In genomic region chr2:24855703-24856102, GRCh38 we compare ENCODE assay signal across 11 cellular contexts.
DNase-seq lines count a peak whose midpoint lies in the region; ATAC-seq, FAIRE-seq and TF ChIP-seq lines count a peak whose summit lies in the region.
"Had no signal": no experiment of that assay in that cellular context is flagged by ENCODE, and none has a peak within 500 bp of the region (broad histone marks: within the 10 kb centered on the region; RNA-seq: fewer than 3 reads in every experiment).

No MANE protein-coding gene starts in this region.

- no peak overlapping the region for H3K4ac ChIP-seq in trophoblast cell (ENCODE audit: low read depth, low read length)

- H4K91ac ChIP-seq in trophoblast cell (ENCODE audit: low read depth, low read length) = no peak overlapping the region

- no peaks in the 10 kb centered on the region for H4K20me1 ChIP-seq in SK-N-SH (ENCODE audit: insufficient read depth)

- H3K9me3 Mint-ChIP-seq in activated T-helper 17 cell treated with anti-CD3 and anti-CD28 coated beads, Interleukin-2, amount 50 U/mL, for 72 hours = no peaks in the 10 kb centered on the region
- no peaks in the 10 kb centered on the region for H3K9me3 Mint-ChIP-seq in activated T-cell treated with anti-CD3 and anti-CD28 coated beads, Interleukin-2, amount 50 U/mL, for 4 hours
- H3K9me3 Mint-ChIP-seq: naive thymus-derived CD8-positive, alpha-beta T cell had no signal

- no peak overlapping the region for H3K14ac ChIP-seq in trophoblast cell (ENCODE audit: low read length)

- H2AFZ ChIP-seq in SK-N-SH (ENCODE audit: low read depth) (no peak overlapping the region), trophoblast cell (ENCODE audit: insufficient read depth, low read length, poor library complexity) (no peak overlapping the region)

- POLR2A ChIA-PET in SK-N-SH (lab: Yijun Ruan, JAX) = interaction anchor here (1.4 kb wide), 1 partner anchor 63 kb away, joined by 3 read pairs; the partner anchor contains the start of genes CENPO and PTRHD1

- H3K79me1 ChIP-seq in trophoblast cell (ENCODE audit: low read length) = no peaks in the 10 kb centered on the region

- H3K9me2 ChIP-seq in SK-N-SH = no peaks in the 10 kb centered on the region

- H3K18ac ChIP-seq in trophoblast cell (ENCODE audit: low read length) = no peak overlapping the region

- no peaks in the 10 kb centered on the region for H3K79me2 ChIP-seq in SK-N-SH (ENCODE audit: insufficient read depth)
- H3K79me2 ChIP-seq in trophoblast cell (ENCODE audit: control insufficient read depth, insufficient read depth, low read length, poor library complexity) = no peaks in the 10 kb centered on the region

- no peaks in the 10 kb centered on the region for H3K27me3 Mint-ChIP-seq in activated T-helper 17 cell treated with anti-CD3 and anti-CD28 coated beads, Interleukin-2, amount 50 U/mL, for 72 hours
- no peaks in the 10 kb centered on the region for H3K27me3 Mint-ChIP-seq in activated T-cell treated with anti-CD3 and anti-CD28 coated beads, Interleukin-2, amount 50 U/mL, for 4 hours (ENCODE audit: low read depth)
- H3K27me3 Mint-ChIP-seq: naive thymus-derived CD8-positive, alpha-beta T cell had no signal

- CTCF ChIA-PET in SK-N-SH (lab: Yijun Ruan, JAX) = interaction anchor here (0.8 to 5.3 kb wide), 4 partner anchors 8 to 64 kb away, joined by 3 to 25 read pairs (median 4); no protein-coding TSS in a partner anchor

- intact Hi-C loops in pancreas (cut with DNase I) = no loop called here

- H3K4me2 ChIP-seq in SK-N-SH (no peak overlapping the region; the same call in 1 of the 2 replicates), trophoblast cell (ENCODE audit: low read length) (no peak overlapping the region)

- no peak overlapping the region for H3K4me3 Mint-ChIP-seq in activated T-helper 17 cell treated with anti-CD3 and anti-CD28 coated beads, Interleukin-2, amount 50 U/mL, for 72 hours
- no peak overlapping the region for H3K4me3 Mint-ChIP-seq in activated T-cell treated with anti-CD3 and anti-CD28 coated beads, Interleukin-2, amount 50 U/mL, for 4 hours
- H3K4me3 Mint-ChIP-seq: naive thymus-derived CD8-positive, alpha-beta T cell had no signal

- H3K4me3 ChIP-seq in SK-N-SH (ENCODE audit: low read depth in 2 of 2, low read length in 1 of 2) = no peak overlapping the region
- no peak overlapping the region for H3K4me3 ChIP-seq in foreskin fibroblast (ENCODE audit: low read depth in 1 of 2, low read length in 2 of 2)
- H3K4me3 ChIP-seq in pancreas = no peak overlapping the region
- H3K4me3 ChIP-seq in trophoblast cell (ENCODE audit: low read depth, low read length) = no peak overlapping the region

- no peak for TF ChIP-seq EP300 in SK-N-SH (IDR thresholded peaks at IDR 0.05; ENCODE audit: borderline replicate concordance in 1 of 2, low read depth in 1 of 2, low read length in 1 of 2)

- no peak for FAIRE-seq in pancreas (lab: Jason Lieb, UNC)

- no peaks in the 10 kb centered on the region for H3F3A ChIP-seq in SK-N-SH (replicated peaks; ENCODE audit: insufficient read depth)

- H3K36me3 ChIP-seq in SK-N-SH (replicated peaks in 1 of 2; ENCODE audit: control insufficient read depth in 1 of 2, insufficient read depth in 2 of 2, low read length in 1 of 2) (no peaks in the 10 kb centered on the region), pancreas (no peaks in the 10 kb centered on the region), trophoblast cell (ENCODE audit: control insufficient read depth in 1 of 2, insufficient read depth in 2 of 2, low read length in 2 of 2) (no peaks in the 10 kb centered on the region)

- no peak overlapping the region for H3K23ac ChIP-seq in trophoblast cell (ENCODE audit: low read length)

- H2BK12ac ChIP-seq in trophoblast cell (ENCODE audit: low read length) = no peak overlapping the region

- in situ Hi-C loops in G401 (cut with HindIII; ENCODE audit: low sequenced_read_pairs) = no loop called here

- no peak overlapping the region for H4K12ac ChIP-seq in trophoblast cell (ENCODE audit: low read depth, low read length)

- TF ChIP-seq CTCF in SK-N-SH (IDR thresholded peaks at IDR 0.05) (no peak), foreskin fibroblast (IDR thresholded peaks at IDR 0.05; ENCODE audit: low read depth, low read length) (no peak), pancreas (IDR thresholded peaks at IDR 0.05) (no peak)

- H2BK120ac ChIP-seq in trophoblast cell (ENCODE audit: insufficient read depth, low read length, poor library complexity) = no peak overlapping the region

- H3K9ac ChIP-seq in SK-N-SH (no peak overlapping the region), trophoblast cell (ENCODE audit: low read length) (no peak overlapping the region)

- H3K27me3 ChIP-seq in SK-N-SH (ENCODE audit: insufficient read depth) = no peaks in the 10 kb centered on the region
- no peaks in the 10 kb centered on the region for H3K27me3 ChIP-seq in pancreas
- H3K27me3 ChIP-seq in trophoblast cell (ENCODE audit: insufficient read depth, low read length) = no peaks in the 10 kb centered on the region

- no peak overlapping the region for H2AK5ac ChIP-seq in trophoblast cell (ENCODE audit: low read length)

- H3K9me3 ChIP-seq in SK-N-SH (no peaks in the 10 kb centered on the region), pancreas (no peaks in the 10 kb centered on the region), trophoblast cell (ENCODE audit: insufficient read depth, low read depth, low read length) (peaks cover 2% of the 10 kb centered on the region)

- no peaks in the 10 kb centered on the region for H3K4me1 Mint-ChIP-seq in activated T-helper 17 cell treated with anti-CD3 and anti-CD28 coated beads, Interleukin-2, amount 50 U/mL, for 72 hours
- no peaks in the 10 kb centered on the region for H3K4me1 Mint-ChIP-seq in activated T-cell treated with anti-CD3 and anti-CD28 coated beads, Interleukin-2, amount 50 U/mL, for 4 hours (ENCODE audit: low read depth)

- ATAC-seq in pancreas = peak in 3 of 4 donors; percentile 21 to 59 (median 25)
- no peak for ATAC-seq in activated T-helper 17 cell treated with anti-CD3 and anti-CD28 coated beads, Interleukin-2, amount 50 U/mL, for 72 hours (replicated peaks)
- ATAC-seq in activated T-cell treated with anti-CD3 and anti-CD28 coated beads, Interleukin-2, amount 50 U/mL, for 4 hours = no peak
- ATAC-seq: naive thymus-derived CD8-positive, alpha-beta T cell had no signal

- DNase-seq in AG08395 (ENCODE audit: low spot score) = peak; percentile 60
- no peak for DNase-seq in SK-N-SH
- DNase-seq in foreskin fibroblast = peak; percentile 66 to 90
- DNase-seq in pancreas = no peak
- DNase-seq in G401 (ENCODE audit: low spot score) = no peak
- no peak for DNase-seq in trophoblast cell
- DNase-seq in activated T-cell treated with anti-CD3 and anti-CD28 coated beads, Interleukin-2, amount 50 U/mL, for 4 hours = no peak
- DNase-seq: KBM-7; naive thymus-derived CD8-positive, alpha-beta T cell; NK-92 treated with Interleukin-12 subunit alpha and Interleukin-12 subunit beta, amount 100 ng/mL, for 24 hours had no signal

- no peak overlapping the region for H2BK5ac ChIP-seq in trophoblast cell (ENCODE audit: low read depth, low read length, poor library complexity)

- no peaks in the 10 kb centered on the region for H3K36me3 Mint-ChIP-seq in activated T-helper 17 cell treated with anti-CD3 and anti-CD28 coated beads, Interleukin-2, amount 50 U/mL, for 72 hours (ENCODE audit: low read depth)
- peaks cover 8% of the 10 kb centered on the region for H3K36me3 Mint-ChIP-seq in activated T-cell treated with anti-CD3 and anti-CD28 coated beads, Interleukin-2, amount 50 U/mL, for 4 hours (ENCODE audit: insufficient read depth)

- 70% methylated on average over 4 of the region's 4 CpGs for WGBS in SK-N-SH (ENCODE audit: low lambda C conversion rate)
- WGBS in pancreas, 2 donors = 76 to 91% methylated on average over 4 of the region's 4 CpGs
- no CpG with 5 or more reads among the region's 4 CpGs for WGBS in trophoblast cell (ENCODE audit: extremely low coverage, insufficient coverage, insufficient read length)

- H4K8ac ChIP-seq in trophoblast cell (ENCODE audit: low read depth, low read length) = no peak overlapping the region

- H3K27ac Mint-ChIP-seq in activated T-helper 17 cell treated with anti-CD3 and anti-CD28 coated beads, Interleukin-2, amount 50 U/mL, for 72 hours = no peak overlapping the region

- H3K4me1 ChIP-seq in SK-N-SH (ENCODE audit: control insufficient read depth in 1 of 2, insufficient read depth in 2 of 2, low read depth in 1 of 2, low read length in 1 of 2) (peaks cover 8 to 10% of the 10 kb centered on the region in 2 experiments; a peak in 2 of 4 replicates), pancreas (no peaks in the 10 kb centered on the region), trophoblast cell (ENCODE audit: control insufficient read depth in 1 of 2, insufficient read depth in 2 of 2, low read length in 2 of 2) (peaks cover 6% of the 10 kb centered on the region in 2 experiments)

- peak overlapping the region in 1 of 2 experiments; percentile 44; a peak in 3 of 4 replicates for H3K27ac ChIP-seq in SK-N-SH (ENCODE audit: low read depth in 2 of 2, low read length in 1 of 2)
- H3K27ac ChIP-seq in pancreas = no peak overlapping the region
- H3K27ac ChIP-seq in trophoblast cell (ENCODE audit: low read depth, low read length) = no peak overlapping the region

- no peak for TF ChIP-seq RAD21 in SK-N-SH (IDR thresholded peaks at IDR 0.05; ENCODE audit: low read length)

TF ChIP-seq in SK-N-SH, 30 proteins besides CTCF, POLR2A, EP300 and RAD21:
- TF ChIP-seq POLR2AphosphoS5 (IDR thresholded peaks at IDR 0.05; ENCODE audit: low read depth, low read length) = no peak
- peak; percentile 54; the same call in 1 of the 2 replicates for TF ChIP-seq FOSL2 (IDR thresholded peaks at IDR 0.05; ENCODE audit: borderline replicate concordance, low read depth)

Comparison
In these comparisons a context has a peak if more than half of its experiments do, and no peak if none do; other contexts are left out.
1. DNase-seq: peak in AG08395 (single experiment) and foreskin fibroblast (2 of 2); none in SK-N-SH (single experiment), pancreas (0 of 6), G401 (single experiment), trophoblast cell (0 of 2) and activated T-cell treated with anti-CD3 and anti-CD28 coated beads, Interleukin-2, amount 50 U/mL, for 4 hours (single experiment).
2. ATAC-seq: peak in pancreas (3 of 4); none in activated T-helper 17 cell treated with anti-CD3 and anti-CD28 coated beads, Interleukin-2, amount 50 U/mL, for 72 hours (single experiment) and activated T-cell treated with anti-CD3 and anti-CD28 coated beads, Interleukin-2, amount 50 U/mL, for 4 hours (0 of 2).